In genomic region chr12:110109837-110110535, GRCh38 we compare ENCODE assay signal across 14 cellular contexts. TPM values are rescaled to one million over a fixed set of nuclear protein-coding genes. Genes with fewer than 3 reads are reported as not detected.
DNase-seq lines count a peak whose midpoint lies in the region; ATAC-seq and TF ChIP-seq lines count a peak whose summit lies in the region.
"Had no signal": no experiment of that assay in that cellular context is flagged by ENCODE, and none has a peak within 500 bp of the region (broad histone marks: within the 10 kb centered on the region; RNA-seq: fewer than 3 reads in every experiment).

No MANE protein-coding gene starts in this region.

- ATAC-seq in gastroesophageal sphincter (no peak), mucosa of descending colon (no peak)

- H3K9me3 ChIP-seq in WERI-Rb-1 (ENCODE audit: severe bottlenecking) (peaks cover 2% of the 10 kb centered on the region), gastroesophageal sphincter (no peaks in the 10 kb centered on the region), mucosa of descending colon (no peaks in the 10 kb centered on the region)
- H3K9me3 ChIP-seq: SJSA1 had no signal

- H3K9ac ChIP-seq in rectal smooth muscle tissue (ENCODE audit: low read length) = no peak overlapping the region

- no peak for TF ChIP-seq CTCF in 22Rv1 (IDR thresholded peaks at IDR 0.05)
- TF ChIP-seq CTCF in WERI-Rb-1 (IDR thresholded peaks at IDR 0.05; ENCODE audit: low read depth, low read length) = no peak
- no peak for TF ChIP-seq CTCF in gastroesophageal sphincter (IDR thresholded peaks at IDR 0.05)
- no peak for TF ChIP-seq CTCF in mucosa of descending colon (IDR thresholded peaks at IDR 0.05)

- intact Hi-C loops in posterior vena cava (cut with DNase I) (loop anchor here in 1 of 2 donors (10.0 kb wide), 2 partner anchors 115 to 175 kb away; partner anchors contain the start of gene ATP2A2), mucosa of descending colon (cut with DNase I, micrococcal nuclease) (no loop called here)

- peaks cover 5 to 78% (median 22%) of the 10 kb centered on the region in 3 donors for H3K4me1 ChIP-seq in gastroesophageal sphincter
- H3K4me1 ChIP-seq in rectal smooth muscle tissue (ENCODE audit: control insufficient read depth, insufficient read depth, low read length) = peaks cover 24% of the 10 kb centered on the region
- H3K4me1 ChIP-seq in mucosa of descending colon (ENCODE audit: low read depth) = peaks cover 6% of the 10 kb centered on the region

- H3K27ac ChIP-seq in 22Rv1 (0 out of 2 replicates have a peak overlapping the region, but pooled peaks have one; percentile 25), WERI-Rb-1 (peak overlapping the region; percentile 70; the same call in 1 of the 2 replicates), gastroesophageal sphincter (peak overlapping the region; percentile 88 to 95 (median 91)), rectal smooth muscle tissue (ENCODE audit: low read depth, low read length) (peak overlapping the region; percentile 81)

- H3K4me3 ChIP-seq in WERI-Rb-1 (ENCODE audit: low read depth, low read length) (no peak overlapping the region), gastroesophageal sphincter (peak overlapping the region in 1 of 2 donors; percentile 24), rectal smooth muscle tissue (ENCODE audit: low read length) (peak overlapping the region; percentile 14), mucosa of descending colon (no peak overlapping the region)
- H3K4me3 ChIP-seq: SJSA1 had no signal

- H3K27me3 ChIP-seq in WERI-Rb-1 (ENCODE audit: insufficient read depth, low read depth, severe bottlenecking) = no peaks in the 10 kb centered on the region
- no peaks in the 10 kb centered on the region for H3K27me3 ChIP-seq in gastroesophageal sphincter
- no peaks in the 10 kb centered on the region for H3K27me3 ChIP-seq in rectal smooth muscle tissue (ENCODE audit: control insufficient read depth, insufficient read depth, low read length)
- H3K27me3 ChIP-seq: SJSA1 had no signal

- no peak for TF ChIP-seq POLR2A in gastroesophageal sphincter (IDR thresholded peaks at IDR 0.05)

- WGBS in gastroesophageal sphincter (ENCODE audit: low coverage in 1 of 2), 2 donors = 54 to 60% methylated on average over 2 of the region's 2 CpGs

- no peaks in the 10 kb centered on the region for H3K36me3 ChIP-seq in WERI-Rb-1
- no peaks in the 10 kb centered on the region for H3K36me3 ChIP-seq in gastroesophageal sphincter
- H3K36me3 ChIP-seq in rectal smooth muscle tissue (ENCODE audit: control insufficient read depth, insufficient read depth, low read length) = no peaks in the 10 kb centered on the region
- no peaks in the 10 kb centered on the region for H3K36me3 ChIP-seq in mucosa of descending colon (ENCODE audit: low read depth)
- H3K36me3 ChIP-seq: SJSA1 had no signal

- DNase-seq in WERI-Rb-1 (no peak), posterior vena cava (ENCODE audit: low spot score) (no peak), mucosa of descending colon (no peak), LoVo (ENCODE audit: low spot score) (no peak), NCI-H345 treated with DMSO at 0.1 percent for 48 hours (lab: John Stamatoyannopoulos, UW; ENCODE audit: unreplicated experiment) (no peak)
- DNase-seq: activated B cell treated with CpG ODN at 0.5 μM for 24 hours; activated naive CD8-positive, alpha-beta T cell treated with anti-CD3 and anti-CD28 coated beads for 36 hours; glutamatergic neuron; NCI-H146; NCI-H526 had no signal

- TF ChIP-seq EP300 in gastroesophageal sphincter (IDR thresholded peaks at IDR 0.05) = no peak

RNA-seq across cellular contexts. Expression of gene IFT81, which starts 14.2 kb away (rescaled TPM):
- total RNA-seq in gastroesophageal sphincter = 10 to 100 TPM; 16.0 to 40.0 (median 20.7) TPM
- total RNA-seq in posterior vena cava = 10 to 100 TPM; 15.0 to 19.2 TPM
- 10 to 100 TPM in 1 of 3 donors, 1 to 10 TPM in 2; 3.8 to 12.7 (median 6.3) TPM for total RNA-seq in mucosa of descending colon

Comparison
In these comparisons a context has a peak if more than half of its experiments do, and no peak if none do; other contexts are left out.
1. H3K27ac ChIP-seq: peak in every context shown above with its lines; median percentile 91 in gastroesophageal sphincter; 81 in rectal smooth muscle tissue; 70 in WERI-Rb-1; 25 in 22Rv1.